Comparison of ENCODE assay signal across 8 cellular contexts in the genomic region with DNA sequence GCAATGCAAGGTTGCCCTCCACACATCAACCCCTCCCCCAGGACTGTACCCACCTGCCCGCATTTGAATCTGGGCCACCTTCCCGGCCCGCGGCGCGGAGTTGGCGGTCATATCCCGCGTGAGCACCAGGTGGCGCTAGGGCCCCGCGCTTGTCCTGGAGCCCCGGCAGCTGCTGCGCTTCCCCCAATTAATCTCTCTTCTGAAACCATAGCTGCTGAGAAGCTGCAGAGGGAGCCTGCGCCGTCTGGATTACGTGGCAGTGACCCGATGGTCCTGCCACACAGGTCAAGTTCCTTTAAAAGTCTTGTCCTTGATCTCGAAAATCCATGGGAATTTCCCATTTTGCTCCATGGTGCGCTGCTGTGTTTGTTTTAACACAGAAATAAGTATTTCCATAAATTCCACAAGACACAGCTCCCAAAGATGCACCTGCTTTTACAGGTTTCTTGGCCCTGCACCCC. TPM values are rescaled to one million over a fixed set of nuclear protein-coding genes. Genes with fewer than 3 reads are reported as not detected.
DNase-seq lines count a peak whose midpoint lies in the region; ATAC-seq, FAIRE-seq and TF ChIP-seq lines count a peak whose summit lies in the region.

No MANE protein-coding gene starts in this region.

- H3K9me3 ChIP-seq in CD8-positive, alpha-beta memory T cell (ENCODE audit: low read length): no peaks in the 10 kb centered on the region
- H3K9me3 ChIP-seq in Karpas-422 (ENCODE audit: low read length) (no peaks in the 10 kb centered on the region), neural cell (ENCODE audit: low read length) (no peaks in the 10 kb centered on the region)

- POLR2A ChIA-PET in CD8-positive, alpha-beta memory T cell (lab: Charles Lee): interaction anchor here (0.6 to 1.2 kb wide), 2 partner anchors 166 to 210 kb away, joined by 3 read pairs; no protein-coding TSS in a partner anchor

- no peaks in the 10 kb centered on the region for H3K36me3 ChIP-seq in CD8-positive, alpha-beta memory T cell (ENCODE audit: insufficient read depth, low read length)
- no peaks in the 10 kb centered on the region for H3K36me3 ChIP-seq in Karpas-422 (ENCODE audit: insufficient read depth, low read length)
- H3K36me3 ChIP-seq in neural cell (ENCODE audit: insufficient read depth, low read length): no peaks in the 10 kb centered on the region

- H2AFZ ChIP-seq in Karpas-422 (ENCODE audit: low read length) (no peak overlapping the region), neural cell (ENCODE audit: low read depth, low read length) (no peak overlapping the region)

- H3K27ac Mint-ChIP-seq in CD8-positive, alpha-beta memory T cell: no peak overlapping the region

- no peak overlapping the region for H3K4me3 ChIP-seq in CD8-positive, alpha-beta memory T cell (ENCODE audit: low read length)
- no peak overlapping the region for H3K4me3 ChIP-seq in Karpas-422 (ENCODE audit: low read length)
- H3K4me3 ChIP-seq in fibroblast of mammary gland (ENCODE audit: control insufficient read depth, low read depth, low read length): no peak overlapping the region
- no peak overlapping the region for H3K4me3 ChIP-seq in neural cell (ENCODE audit: low read length)

- H3K79me2 ChIP-seq in Karpas-422 (ENCODE audit: low read length): no peaks in the 10 kb centered on the region
- H3K79me2 ChIP-seq in neural cell (replicated peaks; ENCODE audit: insufficient read depth, low read length): no peaks in the 10 kb centered on the region

- no peaks in the 10 kb centered on the region for H3K9me2 ChIP-seq in Karpas-422 (replicated peaks; ENCODE audit: insufficient read depth, low read length)
- no peaks in the 10 kb centered on the region for H3K9me2 ChIP-seq in neural cell (ENCODE audit: insufficient read depth, low read length)

- H3K4me1 Mint-ChIP-seq in CD8-positive, alpha-beta memory T cell: peaks cover 0 to 12% (median 8%) of the 10 kb centered on the region in 3 donors

- peaks cover 5% of the 10 kb centered on the region for H3K4me1 ChIP-seq in CD8-positive, alpha-beta memory T cell (ENCODE audit: insufficient read depth, low read length)
- peaks cover 14% of the 10 kb centered on the region for H3K4me1 ChIP-seq in Karpas-422 (ENCODE audit: low read length)

- no peak overlapping the region for H3K4me3 Mint-ChIP-seq in CD8-positive, alpha-beta memory T cell

- H3K36me3 Mint-ChIP-seq in CD8-positive, alpha-beta memory T cell: no peaks in the 10 kb centered on the region

- H3F3A ChIP-seq in neural cell (ENCODE audit: insufficient read depth, low read length, poor library complexity, severe bottlenecking): no peaks in the 10 kb centered on the region

- H3K4me2 ChIP-seq in Karpas-422 (ENCODE audit: low read depth, low read length, poor library complexity, severe bottlenecking) (peak overlapping the region; percentile 16), neural cell (ENCODE audit: low read length) (no peak overlapping the region)

- peaks cover 4% of the 10 kb centered on the region in 2 donors for H3K27me3 Mint-ChIP-seq in CD8-positive, alpha-beta memory T cell

- no peak for TF ChIP-seq EP300 in neural cell (conservative IDR thresholded peaks at IDR 0.05; ENCODE audit: poor library complexity, severe bottlenecking)

- DNase-seq in CD8-positive, alpha-beta memory T cell: peak; percentile 63 to 80 (median 67)
- DNase-seq in Karpas-422: peak; percentile 92
- peak; percentile 65 for DNase-seq in RCC 7860 (ENCODE audit: low spot score)
- peak; percentile 89 to 91 for DNase-seq in activated T-cell treated with anti-CD3 and anti-CD28 coated beads, Interleukin-2, amount 50 U/mL, for 48 hours
- peak; percentile 69 for DNase-seq in fibroblast of mammary gland (ENCODE audit: low read depth)
- peak; percentile 43 to 86 (median 66) for DNase-seq in stimulated activated naive CD4-positive, alpha-beta T cell (lab: John Stamatoyannopoulos, UW)

- H3K9ac ChIP-seq in Karpas-422 (ENCODE audit: low read length) (no peak overlapping the region), neural cell (ENCODE audit: low read length) (no peak overlapping the region)

- H3K9me3 Mint-ChIP-seq in CD8-positive, alpha-beta memory T cell: no peaks in the 10 kb centered on the region

- peak; percentile 66 for ATAC-seq in GM21390 (IDR thresholded peaks at IDR 0.05; ENCODE audit: unreplicated experiment)

- H3K27ac ChIP-seq in CD8-positive, alpha-beta memory T cell (ENCODE audit: low read depth, low read length): no peak overlapping the region
- H3K27ac ChIP-seq in Karpas-422 (ENCODE audit: low read length) (no peak overlapping the region), neural cell (ENCODE audit: low read length) (no peak overlapping the region)

- FAIRE-seq in RCC 7860 (lab: Jason Lieb, UNC): no peak

- TF ChIP-seq CTCF in fibroblast of mammary gland (conservative IDR thresholded peaks at IDR 0.05; ENCODE audit: control insufficient read depth, insufficient read depth, low read depth, low read length) (peak; percentile 74), neural cell (IDR thresholded peaks at IDR 0.05; ENCODE audit: poor library complexity, severe bottlenecking) (peak; percentile 98)

- CTCF ChIA-PET in CD8-positive, alpha-beta memory T cell (lab: Charles Lee): interaction anchor here (0.6 to 9.3 kb wide), 41 partner anchors 9 to 379 kb away, joined by 3 to 307 read pairs (median 4); a partner anchor contains a TSS

- H4K20me1 ChIP-seq in Karpas-422 (ENCODE audit: insufficient read depth, low read depth, low read length) (no peaks in the 10 kb centered on the region), neural cell (ENCODE audit: insufficient read depth) (no peaks in the 10 kb centered on the region)

- peak; percentile 99 for TF ChIP-seq RAD21 in neural cell (conservative IDR thresholded peaks at IDR 0.05)

- no peaks in the 10 kb centered on the region for H3K27me3 ChIP-seq in CD8-positive, alpha-beta memory T cell (ENCODE audit: insufficient read depth, low read length, poor library complexity, severe bottlenecking)
- H3K27me3 ChIP-seq in Karpas-422 (ENCODE audit: low read length): no peaks in the 10 kb centered on the region
- H3K27me3 ChIP-seq in neural cell (ENCODE audit: insufficient read depth, low read depth, low read length): peaks cover 5% of the 10 kb centered on the region

TF ChIP-seq in neural cell, 6 proteins besides CTCF, POLR2A, EP300 and RAD21:
- no peak for TF ChIP-seq EZH2 (IDR thresholded peaks at IDR 0.05; ENCODE audit: borderline replicate concordance, insufficient read depth, low read length, poor library complexity, severe bottlenecking)
- peak; percentile 100 for TF ChIP-seq SMC3 (conservative IDR thresholded peaks at IDR 0.05; ENCODE audit: poor library complexity)
- TF ChIP-seq, protein P1, sequence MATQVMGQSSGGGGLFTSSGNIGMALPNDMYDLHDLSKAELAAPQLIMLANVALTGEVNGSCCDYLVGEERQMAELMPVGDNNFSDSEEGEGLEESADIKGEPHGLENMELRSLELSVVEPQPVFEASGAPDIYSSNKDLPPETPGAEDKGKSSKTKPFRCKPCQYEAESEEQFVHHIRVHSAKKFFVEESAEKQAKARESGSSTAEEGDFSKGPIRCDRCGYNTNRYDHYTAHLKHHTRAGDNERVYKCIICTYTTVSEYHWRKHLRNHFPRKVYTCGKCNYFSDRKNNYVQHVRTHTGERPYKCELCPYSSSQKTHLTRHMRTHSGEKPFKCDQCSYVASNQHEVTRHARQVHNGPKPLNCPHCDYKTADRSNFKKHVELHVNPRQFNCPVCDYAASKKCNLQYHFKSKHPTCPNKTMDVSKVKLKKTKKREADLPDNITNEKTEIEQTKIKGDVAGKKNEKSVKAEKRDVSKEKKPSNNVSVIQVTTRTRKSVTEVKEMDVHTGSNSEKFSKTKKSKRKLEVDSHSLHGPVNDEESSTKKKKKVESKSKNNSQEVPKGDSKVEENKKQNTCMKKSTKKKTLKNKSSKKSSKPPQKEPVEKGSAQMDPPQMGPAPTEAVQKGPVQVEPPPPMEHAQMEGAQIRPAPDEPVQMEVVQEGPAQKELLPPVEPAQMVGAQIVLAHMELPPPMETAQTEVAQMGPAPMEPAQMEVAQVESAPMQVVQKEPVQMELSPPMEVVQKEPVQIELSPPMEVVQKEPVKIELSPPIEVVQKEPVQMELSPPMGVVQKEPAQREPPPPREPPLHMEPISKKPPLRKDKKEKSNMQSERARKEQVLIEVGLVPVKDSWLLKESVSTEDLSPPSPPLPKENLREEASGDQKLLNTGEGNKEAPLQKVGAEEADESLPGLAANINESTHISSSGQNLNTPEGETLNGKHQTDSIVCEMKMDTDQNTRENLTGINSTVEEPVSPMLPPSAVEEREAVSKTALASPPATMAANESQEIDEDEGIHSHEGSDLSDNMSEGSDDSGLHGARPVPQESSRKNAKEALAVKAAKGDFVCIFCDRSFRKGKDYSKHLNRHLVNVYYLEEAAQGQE (IDR thresholded peaks at IDR 0.05; ENCODE audit: borderline replicate concordance): no peak
- no peak for TF ChIP-seq TAF1 (IDR thresholded peaks at IDR 0.05; ENCODE audit: low read depth)

RNA-seq across cellular contexts. Expression of a gene that starts 22.0 kb away (rescaled TPM):
- total RNA-seq in CD8-positive, alpha-beta memory T cell: 100 to 1,000 TPM; 449 to 470 TPM
- polyA plus RNA-seq in CD8-positive, alpha-beta memory T cell: 951 TPM
- 417 and 584 TPM in 2 replicates for total RNA-seq in Karpas-422 (2014; rRNA removed; shearing (Covaris generic); ENCODE audit: low replicate concordance)
- polyA plus RNA-seq in neural cell: 660 and 709 TPM in 2 replicates
- polyA minus RNA-seq in neural cell: 157 and 180 TPM in 2 replicates

RNA-seq across cellular contexts. Expression of a gene that starts 22.1 kb away (rescaled TPM):
- total RNA-seq in CD8-positive, alpha-beta memory T cell: 10 to 100 TPM; 52.2 to 56.2 TPM
- polyA plus RNA-seq in CD8-positive, alpha-beta memory T cell: 27.6 TPM
- total RNA-seq in Karpas-422 (2014; rRNA removed; shearing (Covaris generic); ENCODE audit: low replicate concordance): 24.2 and 76.8 TPM in 2 replicates
- 38.9 and 44.4 TPM in 2 replicates for polyA plus RNA-seq in neural cell
- 32.8 and 35.3 TPM in 2 replicates for polyA minus RNA-seq in neural cell
